In the genomic region with DNA sequence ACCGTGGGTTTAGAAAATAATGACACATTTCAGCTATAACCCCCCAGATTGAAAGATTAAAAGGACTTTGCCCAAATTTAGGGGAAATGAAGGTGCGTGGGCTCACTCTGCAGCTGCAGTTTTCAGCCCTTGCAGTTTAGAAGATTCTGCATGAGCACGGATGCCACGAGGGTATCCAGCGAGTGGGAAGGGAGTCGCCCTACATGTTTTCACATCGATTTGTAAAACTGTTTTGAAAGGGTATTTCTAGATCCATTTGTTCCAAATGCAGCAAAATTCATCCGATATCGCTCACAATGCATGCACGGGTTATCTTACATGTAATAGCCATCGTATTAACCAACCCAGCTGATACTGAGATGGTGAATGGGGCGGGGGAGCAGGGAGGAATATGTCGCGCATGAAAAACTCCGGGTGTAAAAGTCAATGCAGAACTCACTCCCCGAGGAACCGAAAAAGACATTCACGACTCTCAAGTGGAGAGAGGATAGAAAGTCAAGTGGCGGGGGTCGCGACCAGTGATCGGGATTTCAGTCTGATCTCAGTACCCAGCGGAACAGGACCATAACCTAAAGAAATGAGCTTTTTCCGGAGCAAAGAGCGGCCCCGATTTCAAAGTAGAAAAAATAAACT, we compare ENCODE assay signal across 9 cellular contexts. TPM values are rescaled to one million over a fixed set of nuclear protein-coding genes. Genes with fewer than 3 reads are reported as not detected.
DNase-seq lines count a peak whose midpoint lies in the region; ATAC-seq and TF ChIP-seq lines count a peak whose summit lies in the region.
"Had no signal": no experiment of that assay in that cellular context is flagged by ENCODE, and none has a peak within 500 bp of the region (broad histone marks: within the 10 kb centered on the region; RNA-seq: fewer than 3 reads in every experiment).

No MANE protein-coding gene starts in this region.

- H3K18ac ChIP-seq in mesendoderm (ENCODE audit: low read length): peak overlapping the region; percentile 90

- ATAC-seq in HG03442 (IDR thresholded peaks at IDR 0.05; ENCODE audit: unreplicated experiment) (no peak), HG03565 (IDR thresholded peaks at IDR 0.05; ENCODE audit: unreplicated experiment) (no peak)
- ATAC-seq: HCT116 had no signal

- CTCF ChIA-PET in HEK293T (lab: Yijun Ruan, JAX): interaction anchor here (1.2 kb wide), 1 partner anchor 8 kb away, joined by 6 read pairs; no protein-coding TSS in a partner anchor

- intact Hi-C loops in transverse colon (cut with DNase I; ENCODE audit: low total_unique reads): no loop called here

- in situ Hi-C loops in transverse colon (cut with MboI; ENCODE audit: low pct_ligation_motif_present in 1 of 4, low pct_unique_long_range_greater_than_20kb in 1 of 4, low sequenced_read_pairs in 3 of 4): no loop called here

- 0 out of 2 replicates have a peak overlapping the region, but pooled peaks have one; percentile 2 for H3K9ac ChIP-seq in OCI-LY1 (ENCODE audit: low read length)
- H3K9ac ChIP-seq in mesendoderm (ENCODE audit: low read length): peak overlapping the region; percentile 72

- no peaks in the 10 kb centered on the region for H3K9me2 ChIP-seq in OCI-LY1 (ENCODE audit: low read depth, low read length)

- H3K79me2 ChIP-seq in OCI-LY1 (ENCODE audit: insufficient read depth, low read length) (no peaks in the 10 kb centered on the region), mesendoderm (ENCODE audit: control insufficient read depth, insufficient read depth, low read length) (peaks cover under 1% of the 10 kb centered on the region)

- peaks cover 8% of the 10 kb centered on the region for H3K27me3 ChIP-seq in OCI-LY1 (ENCODE audit: insufficient read depth, low read length)
- no peaks in the 10 kb centered on the region for H3K27me3 ChIP-seq in mesendoderm (ENCODE audit: insufficient read depth, low read length, poor library complexity)
- H3K27me3 ChIP-seq in transverse colon: peaks cover 8% of the 10 kb centered on the region

- DNase-seq in DMS53 treated with DMSO at 0.1 percent for 48 hours (lab: John Stamatoyannopoulos, UW; ENCODE audit: unreplicated experiment) (peak; percentile 99), mesendoderm (no peak), transverse colon (no peak), HEK293T (ENCODE audit: extremely low spot score) (no peak)

- H3K9me3 Mint-ChIP-seq in brain: peaks cover 0 to 3% (median 0%) of the 10 kb centered on the region in 5 experiments

- no peak overlapping the region for H2AFZ ChIP-seq in OCI-LY1 (ENCODE audit: low read length)

- H3K27ac ChIP-seq in OCI-LY1 (ENCODE audit: low read depth, low read length, poor library complexity, severe bottlenecking): no peak overlapping the region
- peak overlapping the region; percentile 79 for H3K27ac ChIP-seq in mesendoderm (ENCODE audit: low read depth, low read length)
- peak overlapping the region; percentile 92 to 97 (median 95) for H3K27ac ChIP-seq in transverse colon

- H3K4me2 ChIP-seq in OCI-LY1 (ENCODE audit: low read length): peak overlapping the region; percentile 79
- peak overlapping the region; percentile 88 for H3K4me2 ChIP-seq in mesendoderm (ENCODE audit: low read length)

- POLR2A ChIA-PET in HEK293T (lab: Yijun Ruan, JAX): interaction anchor here (1.5 kb wide), 1 partner anchor 18 kb away, joined by 3 read pairs; no protein-coding TSS in a partner anchor

- no peaks in the 10 kb centered on the region for H3K36me3 ChIP-seq in OCI-LY1 (ENCODE audit: insufficient read depth, low read length)
- H3K36me3 ChIP-seq in mesendoderm (ENCODE audit: control insufficient read depth, insufficient read depth, low read length): no peaks in the 10 kb centered on the region
- no peaks in the 10 kb centered on the region for H3K36me3 ChIP-seq in transverse colon

- peak overlapping the region; percentile 88 to 97 (median 92) for H3K27ac Mint-ChIP-seq in brain

- H3K36me3 Mint-ChIP-seq in brain: no peaks in the 10 kb centered on the region

- H2BK120ac ChIP-seq in mesendoderm (ENCODE audit: low read depth, low read length): peak overlapping the region; percentile 35

- WGBS in mesendoderm (ENCODE audit: extremely low coverage, insufficient coverage, low lambda C conversion rate): no CpG with 5 or more reads among the region's 26 CpGs
- 0 to 1% methylated on average over 14 to 26 of the region's 26 CpGs for WGBS in transverse colon (ENCODE audit: low coverage in 1 of 2), 2 donors

- no peaks in the 10 kb centered on the region for H3K79me1 ChIP-seq in mesendoderm (ENCODE audit: low read length)

- peak overlapping the region; percentile 91 to 99 (median 96) for H3K4me3 Mint-ChIP-seq in brain

- H3K4ac ChIP-seq in mesendoderm (ENCODE audit: low read depth, low read length): peak overlapping the region; percentile 48

- H3K23ac ChIP-seq in mesendoderm (ENCODE audit: low read length): no peak overlapping the region

- peaks cover 60% of the 10 kb centered on the region for H3K27me3 Mint-ChIP-seq in brain

- TF ChIP-seq CTCF in OCI-LY1 (IDR thresholded peaks at IDR 0.05; ENCODE audit: low read length): no peak
- no peak for TF ChIP-seq CTCF in brain (conservative IDR thresholded peaks at IDR 0.05)
- TF ChIP-seq CTCF in transverse colon (IDR thresholded peaks at IDR 0.05): no peak

- no peak overlapping the region for H2BK15ac ChIP-seq in mesendoderm (replicated peaks; ENCODE audit: low read depth)

- no peak overlapping the region for H2BK5ac ChIP-seq in mesendoderm (ENCODE audit: low read length)

- no peak for TF ChIP-seq POLR2A in transverse colon (IDR thresholded peaks at IDR 0.05)

- H3K9me3 ChIP-seq in OCI-LY1 (ENCODE audit: low read length) (no peaks in the 10 kb centered on the region), transverse colon (no peaks in the 10 kb centered on the region)

- H3K4me1 Mint-ChIP-seq in brain: peaks cover 37% of the 10 kb centered on the region

- H3K4me3 ChIP-seq in OCI-LY1 (ENCODE audit: low read depth, low read length, poor library complexity, severe bottlenecking) (peak overlapping the region; percentile 63), mesendoderm (ENCODE audit: low read length) (peak overlapping the region; percentile 47), transverse colon (peak overlapping the region; percentile 1 to 82 (median 62))

- peak overlapping the region; percentile 13 for H4K5ac ChIP-seq in mesendoderm (ENCODE audit: low read length)

- TF ChIP-seq EP300 in transverse colon (IDR thresholded peaks at IDR 0.05; ENCODE audit: low read depth): no peak

- H3F3A ChIP-seq in OCI-LY1 (ENCODE audit: insufficient read depth, low read length): no peaks in the 10 kb centered on the region

- H2AK5ac ChIP-seq in mesendoderm (ENCODE audit: low read length): no peak overlapping the region

- peak overlapping the region; percentile 88 for H3K56ac ChIP-seq in mesendoderm (ENCODE audit: low read length)

- no peak overlapping the region for H4K8ac ChIP-seq in mesendoderm (ENCODE audit: low read depth, low read length)

- H3K4me1 ChIP-seq in OCI-LY1 (ENCODE audit: insufficient read depth, low read length, severe bottlenecking) (peaks cover 25% of the 10 kb centered on the region), mesendoderm (ENCODE audit: control insufficient read depth, low read depth, low read length) (peaks cover 4% of the 10 kb centered on the region), transverse colon (peaks cover 6 to 39% (median 34%) of the 10 kb centered on the region in 4 donors)

- no peaks in the 10 kb centered on the region for H4K20me1 ChIP-seq in OCI-LY1 (ENCODE audit: insufficient read depth, low read length)

TF ChIP-seq in HEK293T, 16 proteins besides CTCF, POLR2A, EP300 and RAD21:
- TF ChIP-seq, protein P1, sequence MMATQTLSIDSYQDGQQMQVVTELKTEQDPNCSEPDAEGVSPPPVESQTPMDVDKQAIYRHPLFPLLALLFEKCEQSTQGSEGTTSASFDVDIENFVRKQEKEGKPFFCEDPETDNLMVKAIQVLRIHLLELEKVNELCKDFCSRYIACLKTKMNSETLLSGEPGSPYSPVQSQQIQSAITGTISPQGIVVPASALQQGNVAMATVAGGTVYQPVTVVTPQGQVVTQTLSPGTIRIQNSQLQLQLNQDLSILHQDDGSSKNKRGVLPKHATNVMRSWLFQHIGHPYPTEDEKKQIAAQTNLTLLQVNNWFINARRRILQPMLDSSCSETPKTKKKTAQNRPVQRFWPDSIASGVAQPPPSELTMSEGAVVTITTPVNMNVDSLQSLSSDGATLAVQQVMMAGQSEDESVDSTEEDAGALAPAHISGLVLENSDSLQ (IDR thresholded peaks at IDR 0.05): no peak
- TF ChIP-seq ARNT (IDR thresholded peaks at IDR 0.05): no peak
- TF ChIP-seq CTBP1 (IDR thresholded peaks at IDR 0.05; ENCODE audit: borderline replicate concordance): no peak
- no peak for TF ChIP-seq SUZ12 (IDR thresholded peaks at IDR 0.05)
- TF ChIP-seq ZNF384 (IDR thresholded peaks at IDR 0.05): no peak
- TF ChIP-seq FOXK2 (IDR thresholded peaks at IDR 0.05): no peak
- TF ChIP-seq LEF1 (IDR thresholded peaks at IDR 0.05; ENCODE audit: borderline replicate concordance): no peak
- no peak for TF ChIP-seq L3MBTL2 (conservative IDR thresholded peaks at IDR 0.05)
- no peak for TF ChIP-seq HDGF (IDR thresholded peaks at IDR 0.05; ENCODE audit: borderline replicate concordance)
- no peak for TF ChIP-seq TARDBP (IDR thresholded peaks at IDR 0.05)
- TF ChIP-seq BHLHE40 (IDR thresholded peaks at IDR 0.05; ENCODE audit: borderline replicate concordance): no peak
- no peak for TF ChIP-seq SP1 (IDR thresholded peaks at IDR 0.05)
- TF ChIP-seq FOXA1 (IDR thresholded peaks at IDR 0.05): no peak
- TF ChIP-seq ELF4 (IDR thresholded peaks at IDR 0.05): no peak
- no peak for TF ChIP-seq FOXM1 (IDR thresholded peaks at IDR 0.05; ENCODE audit: borderline replicate concordance)
- no peak for TF ChIP-seq NFRKB (IDR thresholded peaks at IDR 0.05)

RNA-seq across cellular contexts. Expression of a gene that starts 4.9 kb away (rescaled TPM):
- polyA plus RNA-seq in brain (ENCODE audit: insufficient read depth, low read depth, low replicate concordance): 3.1 TPM
- polyA plus RNA-seq in mesendoderm (2013, experiment 1 of 2): 117 TPM
- 108 TPM for polyA plus RNA-seq in mesendoderm (2013, experiment 2 of 2)
- total RNA-seq in transverse colon: 100 to 1,000 TPM in 1 of 4 donors, 10 to 100 TPM in 3; 32.9 to 132 (median 58.8) TPM

RNA-seq across cellular contexts. Expression of a gene that starts 52.3 kb away (rescaled TPM):
- 4.4 TPM for polyA plus RNA-seq in brain (ENCODE audit: insufficient read depth, low read depth, low replicate concordance)
- polyA plus RNA-seq in mesendoderm (2013, experiment 1 of 2): 13.7 TPM
- 13.9 TPM for polyA plus RNA-seq in mesendoderm (2013, experiment 2 of 2)
- 10 to 100 TPM in 1 of 4 donors, 1 to 10 TPM in 3; 2.6 to 26.6 (median 4.4) TPM for total RNA-seq in transverse colon
